ENCODE assay signal across 1 cellular context in genomic region chr1:211697356-211697755, GRCh38.
TF ChIP-seq lines count a peak whose summit lies in the region.

No MANE protein-coding gene starts in this region.

TF ChIP-seq in HepG2, 621 proteins besides CTCF, POLR2A, EP300 and RAD21 (continued from another document):
- TF ChIP-seq KIAA2018 (CRISPR knock-in tag; IDR thresholded peaks at IDR 0.05; ENCODE audit: borderline replicate concordance) (no peak), ZNF503 (CRISPR knock-in tag; IDR thresholded peaks at IDR 0.05) (no peak), ATF4 (CRISPR knock-in tag; IDR thresholded peaks at IDR 0.05) (no peak), ZNF121 (CRISPR knock-in tag; IDR thresholded peaks at IDR 0.05) (no peak), ZFP82 (CRISPR knock-in tag; IDR thresholded peaks at IDR 0.05; ENCODE audit: borderline replicate concordance) (no peak), ZNF160 (CRISPR knock-in tag; IDR thresholded peaks at IDR 0.05) (no peak), PPARG (CRISPR knock-in tag; conservative IDR thresholded peaks at IDR 0.05) (no peak)
